In genomic region chr19:5339950-5340636, GRCh38 we compare ENCODE assay signal across 8 cellular contexts. TPM values are rescaled to one million over a fixed set of nuclear protein-coding genes. Genes with fewer than 3 reads are reported as not detected.
DNase-seq lines count a peak whose midpoint lies in the region; ATAC-seq and TF ChIP-seq lines count a peak whose summit lies in the region.

No MANE protein-coding gene starts in this region.

- peaks cover 52% of the 10 kb centered on the region for H3K27me3 ChIP-seq in gastroesophageal sphincter
- no peaks in the 10 kb centered on the region for H3K27me3 ChIP-seq in parathyroid adenoma (ENCODE audit: control insufficient read depth, insufficient read depth, low read length)

- H3K4me2 ChIP-seq in parathyroid adenoma (ENCODE audit: low read length), result peak overlapping the region; percentile 81

- peaks cover 21% of the 10 kb centered on the region for H3K4me1 Mint-ChIP-seq in activated naive CD4-positive, alpha-beta T cell treated with anti-CD3 and anti-CD28 coated beads for 36 hours (ENCODE audit: low read depth)

- no peaks in the 10 kb centered on the region for H3K9me3 Mint-ChIP-seq in activated naive CD4-positive, alpha-beta T cell treated with anti-CD3 and anti-CD28 coated beads for 36 hours

- no peaks in the 10 kb centered on the region for H3K36me3 Mint-ChIP-seq in activated naive CD4-positive, alpha-beta T cell treated with anti-CD3 and anti-CD28 coated beads for 36 hours (ENCODE audit: low read depth)

- no peaks in the 10 kb centered on the region for H3K9me3 ChIP-seq in gastroesophageal sphincter
- H3K9me3 ChIP-seq in parathyroid adenoma (ENCODE audit: control insufficient read depth, low read length), result no peaks in the 10 kb centered on the region

- peaks cover 61% of the 10 kb centered on the region for H3K27me3 Mint-ChIP-seq in activated naive CD4-positive, alpha-beta T cell treated with anti-CD3 and anti-CD28 coated beads for 36 hours (ENCODE audit: low read depth)

- no peak for TF ChIP-seq EP300 in gastroesophageal sphincter (IDR thresholded peaks at IDR 0.05)

- H3K27ac ChIP-seq in gastroesophageal sphincter, result peak overlapping the region in 2 of 4 donors; percentile 23 to 72
- H3K27ac ChIP-seq in parathyroid adenoma, result no peak overlapping the region

- H3K79me2 ChIP-seq in parathyroid adenoma, result no peaks in the 10 kb centered on the region

- no peak overlapping the region for H3K9ac ChIP-seq in parathyroid adenoma

- no peaks in the 10 kb centered on the region for H3K36me3 ChIP-seq in gastroesophageal sphincter
- H3K36me3 ChIP-seq in parathyroid adenoma (ENCODE audit: control insufficient read depth, insufficient read depth, low read length), result no peaks in the 10 kb centered on the region

- H3K4me1 ChIP-seq in gastroesophageal sphincter, result peaks cover 4 to 31% (median 13%) of the 10 kb centered on the region in 3 donors
- H3K4me1 ChIP-seq in parathyroid adenoma, result no peaks in the 10 kb centered on the region

- no peak for DNase-seq in activated naive CD4-positive, alpha-beta T cell treated with anti-CD3 and anti-CD28 coated beads for 36 hours
- no peak for DNase-seq in activated naive CD4-positive, alpha-beta T cell treated with Interleukin-2 at 50 U/mL for 16 hours
- DNase-seq in cerebellar cortex (ENCODE audit: low spot score) (no peak), DMS153 (lab: John Stamatoyannopoulos, UW) (no peak)
- DNase-seq in stimulated activated CD4-positive, alpha-beta T cell treated with anti-CD3 and anti-CD28 coated beads, Interleukin-12 subunit alpha, Interleukin-12 subunit beta, amount 100 ng/mL, for 4 hours, result no peak

- H3K27ac Mint-ChIP-seq in activated naive CD4-positive, alpha-beta T cell treated with anti-CD3 and anti-CD28 coated beads for 36 hours, result no peak overlapping the region

- no peak for TF ChIP-seq CTCF in WI38 (IDR thresholded peaks at IDR 0.05; ENCODE audit: low read depth, low read length)
- peak in 1 of 4 experiments; percentile 33 for TF ChIP-seq CTCF in gastroesophageal sphincter (IDR thresholded peaks at IDR 0.05)
- TF ChIP-seq CTCF in parathyroid adenoma (IDR thresholded peaks at IDR 0.05), result no peak

- H2AFZ ChIP-seq in parathyroid adenoma, result peak overlapping the region; percentile 64

- H3K4me3 Mint-ChIP-seq in activated naive CD4-positive, alpha-beta T cell treated with anti-CD3 and anti-CD28 coated beads for 36 hours, result peak overlapping the region; percentile 43

- no peak for TF ChIP-seq POLR2A in gastroesophageal sphincter (IDR thresholded peaks at IDR 0.05)

- peak overlapping the region; percentile 66 for H3K4me3 ChIP-seq in WI38 (ENCODE audit: low read depth, low read length)
- peak overlapping the region; percentile 58 to 62 for H3K4me3 ChIP-seq in gastroesophageal sphincter
- peak overlapping the region; percentile 39 for H3K4me3 ChIP-seq in parathyroid adenoma (ENCODE audit: low read depth, low read length)

- ATAC-seq in gastroesophageal sphincter, result peak; percentile 37

- CTCF ChIA-PET in activated naive CD4-positive, alpha-beta T cell treated with anti-CD3 and anti-CD28 coated beads for 36 hours (lab: Charles Lee), result no interaction called here

- intact Hi-C loops in activated naive CD4-positive, alpha-beta T cell treated with anti-CD3 and anti-CD28 coated beads for 36 hours (cut with micrococcal nuclease), result no loop called here

- 0% methylated on average over 6 to 7 of the region's 73 CpGs for WGBS in gastroesophageal sphincter (ENCODE audit: low coverage in 1 of 2), 2 donors

RNA-seq across cellular contexts. Expression of gene PTPRS, which starts 0.5 kb away (rescaled TPM):
- total RNA-seq in activated naive CD4-positive, alpha-beta T cell treated with anti-CD3 and anti-CD28 coated beads for 36 hours, result 1 to 10 TPM; 1.3 to 1.4 TPM
- total RNA-seq in gastroesophageal sphincter, result 100 to 1,000 TPM; 142 to 244 (median 223) TPM

Comparison
In these comparisons a context has a peak if more than half of its experiments do, and no peak if none do; other contexts are left out.
1. RNA of gene PTPRS, which starts 0.5 kb away (total RNA-seq): 142 to 244 TPM in gastroesophageal sphincter; 1.3 to 1.4 TPM in activated naive CD4-positive, alpha-beta T cell treated with anti-CD3 and anti-CD28 coated beads for 36 hours; every median in the first group is over 10 times any median in the second.
2. Peak in every context shown above with its lines, with median percentiles within 50 percentile points of each other: H3K4me3 ChIP-seq.